Comparison of ENCODE assay signal across 8 cellular contexts in the genomic region with DNA sequence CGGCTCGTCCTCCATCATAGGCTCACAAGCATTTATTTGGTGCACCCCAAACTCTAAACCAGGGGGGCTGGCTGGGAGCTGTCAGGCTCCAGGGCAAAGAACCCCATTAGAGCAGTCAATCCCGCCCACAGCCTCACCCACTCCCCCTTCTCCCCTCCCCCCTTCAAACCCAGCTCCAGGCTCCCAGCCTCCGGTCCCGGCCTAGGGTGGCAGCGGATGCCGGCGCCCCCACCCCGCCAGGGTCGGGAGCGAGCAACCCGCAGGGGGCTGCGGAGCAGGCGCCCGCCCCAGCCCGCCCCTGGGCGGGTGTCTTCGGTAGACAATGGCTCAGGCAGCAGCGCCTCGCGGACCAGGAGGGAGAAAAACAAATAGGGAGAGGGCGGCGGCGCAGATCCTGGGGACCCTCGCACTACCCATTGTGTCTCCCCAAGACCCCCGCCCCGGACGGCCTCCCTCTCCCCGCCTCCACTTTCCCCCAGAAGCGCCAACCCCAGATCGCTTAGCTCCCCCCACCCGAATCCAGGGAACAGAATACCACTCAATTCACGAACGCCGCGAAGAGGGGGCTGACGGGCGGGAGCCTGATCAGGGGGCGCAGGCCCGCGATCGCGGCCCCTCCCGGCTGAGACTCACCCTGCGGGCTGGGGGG. TPM values are rescaled to one million over a fixed set of nuclear protein-coding genes. Genes with fewer than 3 reads are reported as not detected.
DNase-seq lines count a peak whose midpoint lies in the region; ATAC-seq and TF ChIP-seq lines count a peak whose summit lies in the region.

No MANE protein-coding gene starts in this region.

- intact Hi-C loops in activated B cell treated with CpG ODN at 0.5 μM for 24 hours (cut with micrococcal nuclease), result no loop called here

- peak overlapping the region; percentile 30 for H2BK120ac ChIP-seq in trophoblast cell (ENCODE audit: insufficient read depth, low read length, poor library complexity)

- H3K27ac Mint-ChIP-seq in activated B cell treated with CpG ODN at 0.5 μM for 24 hours, result no peak overlapping the region

- no CpG with 5 or more reads among the region's 45 CpGs for WGBS in gastroesophageal sphincter (ENCODE audit: low coverage in 1 of 2), 2 donors
- no CpG with 5 or more reads among the region's 45 CpGs for WGBS in trophoblast cell (ENCODE audit: extremely low coverage, insufficient coverage, insufficient read length)

- H3K4me1 ChIP-seq in BE2C, result peaks cover 8% of the 10 kb centered on the region; the same call in 1 of the 2 replicates
- peaks cover 0 to 37% (median 7%) of the 10 kb centered on the region in 3 donors for H3K4me1 ChIP-seq in gastroesophageal sphincter
- H3K4me1 ChIP-seq in trophoblast cell (ENCODE audit: control insufficient read depth in 1 of 2, insufficient read depth in 2 of 2, low read length in 2 of 2), result peaks cover 2 to 11% of the 10 kb centered on the region in 2 experiments

- H2BK12ac ChIP-seq in trophoblast cell (ENCODE audit: low read length), result no peak overlapping the region

- H3K18ac ChIP-seq in trophoblast cell (ENCODE audit: low read length), result peak overlapping the region; percentile 88

- peak overlapping the region; percentile 78 for H3K4me3 Mint-ChIP-seq in activated B cell treated with CpG ODN at 0.5 μM for 24 hours

- H3K9me3 ChIP-seq in BE2C (no peaks in the 10 kb centered on the region), gastroesophageal sphincter (no peaks in the 10 kb centered on the region), trophoblast cell (ENCODE audit: insufficient read depth, low read depth, low read length) (no peaks in the 10 kb centered on the region)

- ATAC-seq in activated B cell treated with CpG ODN at 0.5 μM for 24 hours (ENCODE audit: low read depth) (peak; percentile 37), gastroesophageal sphincter (peak; percentile 11)

- peak overlapping the region; percentile 95 for H3K4me2 ChIP-seq in trophoblast cell (ENCODE audit: low read length)

- H3K79me1 ChIP-seq in trophoblast cell (ENCODE audit: low read length), result peaks cover 6% of the 10 kb centered on the region

- no peak overlapping the region for H3K23ac ChIP-seq in trophoblast cell (ENCODE audit: low read length)

- H3K27me3 ChIP-seq in BE2C (no peaks in the 10 kb centered on the region), H7 (ENCODE audit: control insufficient read depth, insufficient read depth, low read length) (peaks cover 5% of the 10 kb centered on the region), gastroesophageal sphincter (peaks cover 25% of the 10 kb centered on the region), trophoblast cell (ENCODE audit: insufficient read depth, low read length) (no peaks in the 10 kb centered on the region)

- peak overlapping the region; percentile 81 for H3K14ac ChIP-seq in trophoblast cell (ENCODE audit: low read length)

- no peaks in the 10 kb centered on the region for H3K36me3 Mint-ChIP-seq in activated B cell treated with CpG ODN at 0.5 μM for 24 hours (ENCODE audit: low read depth)

- peak overlapping the region; percentile 69 for H3K4ac ChIP-seq in trophoblast cell (ENCODE audit: low read depth, low read length)

- H3K4me1 Mint-ChIP-seq in activated B cell treated with CpG ODN at 0.5 μM for 24 hours, result peaks cover 11% of the 10 kb centered on the region

- no peak for TF ChIP-seq POLR2A in gastroesophageal sphincter (IDR thresholded peaks at IDR 0.05)

- peak overlapping the region; percentile 64 for H4K12ac ChIP-seq in trophoblast cell (ENCODE audit: low read depth, low read length)

- H3K4me3 ChIP-seq in BE2C (ENCODE audit: low read depth, low read length) (peak overlapping the region; percentile 79), H7 (ENCODE audit: insufficient read depth, low read depth, low read length) (peak overlapping the region; percentile 74), gastroesophageal sphincter (peak overlapping the region; percentile 33 to 71), trophoblast cell (ENCODE audit: low read depth, low read length) (peak overlapping the region; percentile 80)

- no peaks in the 10 kb centered on the region for H3K9me3 Mint-ChIP-seq in activated B cell treated with CpG ODN at 0.5 μM for 24 hours

- H3K27me3 Mint-ChIP-seq in activated B cell treated with CpG ODN at 0.5 μM for 24 hours, result peaks cover 23% of the 10 kb centered on the region

- peak overlapping the region; percentile 75 for H4K8ac ChIP-seq in trophoblast cell (ENCODE audit: low read depth, low read length)

- peak overlapping the region; percentile 86 for H4K91ac ChIP-seq in trophoblast cell (ENCODE audit: low read depth, low read length)

- CTCF ChIA-PET in activated B cell treated with CpG ODN at 0.5 μM for 24 hours (lab: Charles Lee), result interaction anchor here (0.7 to 2.6 kb wide), 9 partner anchors 9 to 424 kb away, joined by 3 to 16 read pairs (median 3); partner anchors contain the start of genes GRN and ITGA2B

- TF ChIP-seq EP300 in gastroesophageal sphincter (IDR thresholded peaks at IDR 0.05), result no peak

- POLR2A ChIA-PET in activated B cell treated with CpG ODN at 0.5 μM for 24 hours (lab: Charles Lee), result interaction anchor here (0.6 to 1.3 kb wide), 7 partner anchors 10 to 1047 kb away, joined by 3 to 10 read pairs (median 6); partner anchors contain the start of gene SLC25A39

- peak overlapping the region; percentile 83 for H2AFZ ChIP-seq in trophoblast cell (ENCODE audit: insufficient read depth, low read length, poor library complexity)

- H2BK5ac ChIP-seq in trophoblast cell (ENCODE audit: low read depth, low read length, poor library complexity), result no peak overlapping the region

- H3K27ac ChIP-seq in gastroesophageal sphincter (peak overlapping the region in 1 of 4 donors; percentile 70), trophoblast cell (ENCODE audit: low read depth, low read length) (no peak overlapping the region)

- peak; percentile 49 for DNase-seq in BE2C
- peak; percentile 91 for DNase-seq in H7
- DNase-seq in activated B cell treated with CpG ODN at 0.5 μM for 24 hours, result no peak
- DNase-seq in trophoblast cell, result peak in 1 of 2 donors; percentile 40
- no peak for DNase-seq in stimulated activated CD4-positive, alpha-beta T cell treated with anti-CD3 and anti-CD28 coated beads, Interleukin-4, amount 100 ng/mL, for 1 hour
- no peak for DNase-seq in effector CD4-positive, alpha-beta T cell
- no peak for DNase-seq in NOMO-1 treated with DMSO at 0.1 percent for 48 hours (lab: John Stamatoyannopoulos, UW; ENCODE audit: unreplicated experiment)

- no peaks in the 10 kb centered on the region for H3K36me3 ChIP-seq in BE2C
- H3K36me3 ChIP-seq in H7 (replicated peaks; ENCODE audit: control insufficient read depth, insufficient read depth, low read length), result no peaks in the 10 kb centered on the region
- no peaks in the 10 kb centered on the region for H3K36me3 ChIP-seq in gastroesophageal sphincter
- no peaks in the 10 kb centered on the region for H3K36me3 ChIP-seq in trophoblast cell (ENCODE audit: control insufficient read depth in 1 of 2, insufficient read depth in 2 of 2, low read length in 2 of 2)

- H2AK5ac ChIP-seq in trophoblast cell (ENCODE audit: low read length), result no peak overlapping the region

- peak overlapping the region; percentile 92 for H3K9ac ChIP-seq in trophoblast cell (ENCODE audit: low read length)

- peaks cover 6% of the 10 kb centered on the region for H3K79me2 ChIP-seq in trophoblast cell (ENCODE audit: control insufficient read depth, insufficient read depth, low read length, poor library complexity)

- TF ChIP-seq CTCF in BE2C (IDR thresholded peaks at IDR 0.05; ENCODE audit: low read depth, low read length), result no peak
- TF ChIP-seq CTCF in activated B cell treated with CpG ODN at 0.5 μM for 24 hours (IDR thresholded peaks at IDR 0.05), result no peak
- TF ChIP-seq CTCF in gastroesophageal sphincter (IDR thresholded peaks at IDR 0.05), result no peak

RNA-seq across cellular contexts. Expression of gene FAM171A2, which starts 0.6 kb away (rescaled TPM):
- 44.8 TPM for polyA plus RNA-seq in BE2C (2012; ENCODE audit: insufficient read depth, insufficient read length, low read depth)
- total RNA-seq in H7 (2014; rRNA removed; shearing (Covaris generic)), result 23.7 and 24.1 TPM in 2 replicates
- 0.49 and 0.75 TPM in 2 replicates for total RNA-seq in activated B cell treated with CpG ODN at 0.5 μM for 24 hours
- 1 to 10 TPM in 2 of 4 donors, under 1 TPM in 1, not detected in 1; 0.50 to 3.0 (median 2.3) TPM for total RNA-seq in gastroesophageal sphincter
- polyA plus RNA-seq in trophoblast cell (2013), result 8.4 and 8.6 TPM in 2 replicates

RNA-seq across cellular contexts. Expression of gene GRN, which starts 18.0 kb away (rescaled TPM):
- polyA plus RNA-seq in BE2C (2012; ENCODE audit: insufficient read depth, insufficient read length, low read depth), result 398 TPM
- 122 and 161 TPM in 2 replicates for total RNA-seq in H7 (2014; rRNA removed; shearing (Covaris generic))
- total RNA-seq in activated B cell treated with CpG ODN at 0.5 μM for 24 hours (229 and 250 TPM in 2 replicates), gastroesophageal sphincter (100 to 1,000 TPM; 108 to 237 (median 182) TPM)
- polyA plus RNA-seq in trophoblast cell (2013), result 207 and 227 TPM in 2 replicates

RNA-seq across cellular contexts. Expression of gene ITGA2B, which starts 26.4 kb away (rescaled TPM):
- polyA plus RNA-seq in BE2C (2012; ENCODE audit: insufficient read depth, insufficient read length, low read depth), result 1.6 TPM
- total RNA-seq in H7 (2014; rRNA removed; shearing (Covaris generic)), result 6.2 and 11.4 TPM in 2 replicates
- not detected in 2 replicates for total RNA-seq in activated B cell treated with CpG ODN at 0.5 μM for 24 hours
- 1 to 10 TPM in 1 of 4 donors, under 1 TPM in 2, not detected in 1; 0.31 to 1.2 (median 0.45) TPM for total RNA-seq in gastroesophageal sphincter
- polyA plus RNA-seq in trophoblast cell (2013), result 0.54 and 0.67 TPM in 2 replicates

RNA-seq across cellular contexts. Expression of gene SLC25A39, which starts 38.5 kb away (rescaled TPM):
- 920 TPM for polyA plus RNA-seq in BE2C (2012; ENCODE audit: insufficient read depth, insufficient read length, low read depth)
- 281 and 295 TPM in 2 replicates for total RNA-seq in H7 (2014; rRNA removed; shearing (Covaris generic))
- total RNA-seq in activated B cell treated with CpG ODN at 0.5 μM for 24 hours (119 and 129 TPM in 2 replicates), gastroesophageal sphincter (10 to 100 TPM; 36.2 to 61.8 (median 49.2) TPM)
- 96.0 and 97.4 TPM in 2 replicates for polyA plus RNA-seq in trophoblast cell (2013)

RNA-seq across cellular contexts. Expression of gene RUNDC3A, which starts 54.7 kb away (rescaled TPM):
- polyA plus RNA-seq in BE2C (2012; ENCODE audit: insufficient read depth, insufficient read length, low read depth), result 386 TPM
- 5.1 and 5.7 TPM in 2 replicates for total RNA-seq in H7 (2014; rRNA removed; shearing (Covaris generic))
- total RNA-seq in activated B cell treated with CpG ODN at 0.5 μM for 24 hours (0.07 and 0.17 TPM in 2 replicates), gastroesophageal sphincter (1 to 10 TPM in 1 of 4 donors, under 1 TPM in 2, not detected in 1; 0.54 to 1.5 (median 0.69) TPM)
- polyA plus RNA-seq in trophoblast cell (2013), result 0.08 and 0.12 TPM in 2 replicates

Comparison
In these comparisons a context has a peak if more than half of its experiments do, and no peak if none do; other contexts are left out.
1. DNase-seq: peak in BE2C (single experiment) and H7 (single experiment); none in activated B cell treated with CpG ODN at 0.5 μM for 24 hours (single experiment), stimulated activated CD4-positive, alpha-beta T cell treated with anti-CD3 and anti-CD28 coated beads, Interleukin-4, amount 100 ng/mL, for 1 hour (single experiment), effector CD4-positive, alpha-beta T cell (single experiment) and NOMO-1 treated with DMSO at 0.1 percent for 48 hours (single experiment).
2. Peak in every context shown above with its lines, with median percentiles within 50 percentile points of each other: H3K4me3 ChIP-seq.